Comparison of ENCODE assay signal across 1 cellular context in genomic region chr2:236554629-236555282, GRCh38.
TF ChIP-seq lines count a peak whose summit lies in the region.

No MANE protein-coding gene starts in this region.

TF ChIP-seq in GM12878, 131 proteins besides CTCF, POLR2A, EP300 and RAD21 (continued from another document):
- TF ChIP-seq ZNF687 (IDR thresholded peaks at IDR 0.05) (no peak), MLLT1 (IDR thresholded peaks at IDR 0.05) (0 out of 2 replicates have a peak, but pooled peaks have one; percentile 24), SUZ12 (IDR thresholded peaks at IDR 0.05; ENCODE audit: unreplicated experiment) (no peak), ZBTB11 (CRISPR knock-in tag; IDR thresholded peaks at IDR 0.05) (no peak), PKNOX1 (IDR thresholded peaks at IDR 0.05) (peak; percentile 79), NR2C2 (IDR thresholded peaks at IDR 0.05; ENCODE audit: borderline replicate concordance, control insufficient read depth, insufficient read length, low read depth) (no peak), HDGF (IDR thresholded peaks at IDR 0.05) (no peak), ZNF207 (IDR thresholded peaks at IDR 0.05; ENCODE audit: borderline replicate concordance) (no peak), PAX5 (IDR thresholded peaks at IDR 0.05; ENCODE audit: borderline replicate concordance, low read depth, low read length) (no peak), STAT3 (IDR thresholded peaks at IDR 0.05; ENCODE audit: low read depth, low read length) (no peak), E2F4 (IDR thresholded peaks at IDR 0.05; ENCODE audit: low read depth, low read length) (no peak), SMARCA5 (IDR thresholded peaks at IDR 0.05) (no peak), LARP7 (IDR thresholded peaks at IDR 0.05) (no peak), MEF2B (IDR thresholded peaks at IDR 0.05; ENCODE audit: partially characterized antibody, poor library complexity, severe bottlenecking) (no peak), TARDBP (IDR thresholded peaks at IDR 0.05; ENCODE audit: borderline replicate concordance) (no peak)
